2 cellular contexts compared by ENCODE assay signal in genomic region chr22:50564289-50564688, GRCh38.
TF ChIP-seq lines count a peak whose summit lies in the region.

No MANE protein-coding gene starts in this region.

TF ChIP-seq in liver, 16 proteins besides CTCF, POLR2A, EP300 and RAD21:
- TF ChIP-seq ATF3 (IDR thresholded peaks at IDR 0.05) (no peak), RXRA (IDR thresholded peaks at IDR 0.05) (peak in 1 of 2 donors; percentile 59)

TF ChIP-seq in HepG2, 621 proteins besides CTCF, POLR2A, EP300 and RAD21:
- TF ChIP-seq ZNF713 (CRISPR knock-in tag; IDR thresholded peaks at IDR 0.05), result no peak
- no peak for TF ChIP-seq NCOA1 (CRISPR knock-in tag; IDR thresholded peaks at IDR 0.05)
- TF ChIP-seq HDAC2 (CRISPR knock-in tag; IDR thresholded peaks at IDR 0.05), result no peak
- no peak for TF ChIP-seq UBTF (CRISPR knock-in tag; IDR thresholded peaks at IDR 0.05)
- no peak for TF ChIP-seq ZNF253 (CRISPR knock-in tag; IDR thresholded peaks at IDR 0.05; ENCODE audit: borderline replicate concordance)
- no peak for TF ChIP-seq CC2D1A (CRISPR knock-in tag; IDR thresholded peaks at IDR 0.05)
- no peak for TF ChIP-seq ATRX (CRISPR knock-in tag; IDR thresholded peaks at IDR 0.05; ENCODE audit: borderline replicate concordance)
- TF ChIP-seq THYN1 (CRISPR knock-in tag; IDR thresholded peaks at IDR 0.05; ENCODE audit: borderline replicate concordance, low read depth), result no peak
- no peak for TF ChIP-seq ESRRA (CRISPR knock-in tag; IDR thresholded peaks at IDR 0.05; ENCODE audit: low read depth)
- no peak for TF ChIP-seq DMTF1 (CRISPR knock-in tag; IDR thresholded peaks at IDR 0.05)
- TF ChIP-seq ATF5 (CRISPR knock-in tag; IDR thresholded peaks at IDR 0.05; ENCODE audit: low read depth), result no peak
- TF ChIP-seq MEF2D (CRISPR knock-in tag; IDR thresholded peaks at IDR 0.05), result no peak
- no peak for TF ChIP-seq TIGD3 (CRISPR knock-in tag; IDR thresholded peaks at IDR 0.05; ENCODE audit: borderline replicate concordance)
- TF ChIP-seq GLI4 (CRISPR knock-in tag; IDR thresholded peaks at IDR 0.05; ENCODE audit: borderline replicate concordance), result no peak
